Comparison of ENCODE assay signal across 1 cellular context in genomic region chr4:95544433-95545103, GRCh38.
TF ChIP-seq lines count a peak whose summit lies in the region.

No MANE protein-coding gene starts in this region.

TF ChIP-seq in H1, 55 proteins besides CTCF, POLR2A, EP300 and RAD21:
- TF ChIP-seq KDM5A (IDR thresholded peaks at IDR 0.05; ENCODE audit: low read length) (no peak), HDAC6 (IDR thresholded peaks at IDR 0.05; ENCODE audit: low read depth, low read length) (no peak), EZH2 (IDR thresholded peaks at IDR 0.05; ENCODE audit: low read depth, low read length, severe bottlenecking) (no peak), CREB1 (IDR thresholded peaks at IDR 0.05) (no peak), SIN3A (conservative IDR thresholded peaks at IDR 0.05 in 1 of 2, IDR thresholded peaks at IDR 0.05 in 1 of 2; ENCODE audit: low read depth in 1 of 2, low read length in 2 of 2) (no peak), CBX8 (IDR thresholded peaks at IDR 0.05; ENCODE audit: borderline replicate concordance, low read depth, low read length) (no peak), USF2 (IDR thresholded peaks at IDR 0.05; ENCODE audit: low read length) (no peak), CBX5 (IDR thresholded peaks at IDR 0.05; ENCODE audit: low read depth, low read length) (no peak), SP1 (IDR thresholded peaks at IDR 0.05; ENCODE audit: low read depth, low read length) (no peak), ZNF274 (IDR thresholded peaks at IDR 0.05; ENCODE audit: borderline replicate concordance, extremely low read depth, low read length) (no peak), SAP30 (IDR thresholded peaks at IDR 0.05; ENCODE audit: insufficient read depth, insufficient replicate concordance, low read length) (no peak), SP4 (IDR thresholded peaks at IDR 0.05; ENCODE audit: low read length) (no peak), YY1 (IDR thresholded peaks at IDR 0.05; ENCODE audit: low read depth, low read length) (no peak), SUZ12 (IDR thresholded peaks at IDR 0.05; ENCODE audit: low read length) (no peak), EGR1 (IDR thresholded peaks at IDR 0.05; ENCODE audit: borderline replicate concordance, low read depth, low read length) (no peak)
